Comparison of ENCODE assay signal across 8 cellular contexts in the genomic region with DNA sequence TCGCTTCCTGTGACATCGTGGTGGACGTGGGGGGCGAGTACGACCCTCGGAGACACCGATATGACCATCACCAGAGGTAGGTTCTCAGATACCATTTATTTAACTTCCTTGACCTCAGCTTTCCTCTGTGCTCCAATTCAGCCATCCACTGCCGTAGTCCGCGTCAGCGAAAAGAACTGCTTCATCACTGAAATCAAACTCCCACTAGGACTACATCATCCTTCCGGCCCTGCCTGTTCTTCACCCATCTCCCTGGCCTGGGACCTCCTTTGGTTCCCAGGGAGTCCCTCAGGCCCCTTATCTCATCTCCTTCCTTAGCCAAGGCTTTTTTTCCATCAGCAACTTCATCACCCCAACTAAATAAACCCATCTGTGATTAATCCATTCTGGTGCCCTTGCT. TPM values are rescaled to one million over a fixed set of nuclear protein-coding genes. Genes with fewer than 3 reads are reported as not detected.
A peak's percentile ranks its signal among the peaks of the same experiment; 100 is the strongest.
DNase-seq lines count a peak whose midpoint lies in the region; ATAC-seq and TF ChIP-seq lines count a peak whose summit lies in the region.

No MANE protein-coding gene starts in this region.

- H3K27me3 ChIP-seq in left ventricle myocardium inferior (ENCODE audit: low read depth) (no peaks in the 10 kb centered on the region), right cardiac atrium (ENCODE audit: control insufficient read depth, insufficient read depth) (no peaks in the 10 kb centered on the region)

- H3K27ac ChIP-seq in left ventricle myocardium inferior (replicated peaks) (peak overlapping the region; percentile 88), right cardiac atrium (ENCODE audit: low read length) (peak overlapping the region; percentile 60)

- intact Hi-C loops in left ventricle myocardium inferior (cut with micrococcal nuclease) (no loop called here), Right ventricle myocardium inferior (cut with DNase I) (no loop called here), right cardiac atrium (cut with DNase I) (no loop called here)
- intact Hi-C loops in activated CD8-positive, alpha-beta T cell treated with anti-CD3 and anti-CD28 coated beads for 36 hours (cut with micrococcal nuclease): no loop called here

- H3K36me3 Mint-ChIP-seq in activated CD8-positive, alpha-beta T cell treated with anti-CD3 and anti-CD28 coated beads for 36 hours (ENCODE audit: low read depth): peaks cover 65% of the 10 kb centered on the region

- no peak for TF ChIP-seq CTCF in left ventricle myocardium inferior (IDR thresholded peaks at IDR 0.05; ENCODE audit: borderline replicate concordance)
- no peak for TF ChIP-seq CTCF in activated CD8-positive, alpha-beta T cell treated with anti-CD3 and anti-CD28 coated beads for 36 hours (IDR thresholded peaks at IDR 0.05)

- peak overlapping the region; percentile 84 for H3K4me3 ChIP-seq in left ventricle myocardium inferior
- H3K4me3 ChIP-seq in right cardiac atrium (ENCODE audit: low read length): peak overlapping the region; percentile 53

- peaks cover 59% of the 10 kb centered on the region for H3K4me1 Mint-ChIP-seq in activated CD8-positive, alpha-beta T cell treated with anti-CD3 and anti-CD28 coated beads for 36 hours (ENCODE audit: low read depth)

- WGBS in right cardiac atrium: 2% methylated on average over 12 of the region's 12 CpGs

- H3K9me3 ChIP-seq in left ventricle myocardium inferior (replicated peaks) (no peaks in the 10 kb centered on the region), right cardiac atrium (ENCODE audit: control insufficient read depth, low read length) (no peaks in the 10 kb centered on the region)

- ATAC-seq in Right ventricle myocardium inferior (no peak), right cardiac atrium (peak in 1 of 2 donors; percentile 1)
- no peak for ATAC-seq in activated CD8-positive, alpha-beta T cell treated with anti-CD3 and anti-CD28 coated beads for 36 hours

- POLR2A ChIA-PET in activated CD8-positive, alpha-beta T cell treated with anti-CD3 and anti-CD28 coated beads for 36 hours (lab: Charles Lee): interaction anchor here (0.6 to 2.9 kb wide), 9 partner anchors 8 to 119 kb away, joined by 3 to 16 read pairs (median 4); a partner anchor contains a TSS

- CTCF ChIA-PET in activated CD8-positive, alpha-beta T cell treated with anti-CD3 and anti-CD28 coated beads for 36 hours (lab: Charles Lee): interaction anchor here (1.2 to 14.0 kb wide), 5 partner anchors 10 to 87 kb away, joined by 4 to 143 read pairs (median 16); a partner anchor contains a TSS

- peak overlapping the region; percentile 90 for H3K4me3 Mint-ChIP-seq in activated CD8-positive, alpha-beta T cell treated with anti-CD3 and anti-CD28 coated beads for 36 hours

- H3K9me3 Mint-ChIP-seq in activated CD8-positive, alpha-beta T cell treated with anti-CD3 and anti-CD28 coated beads for 36 hours: no peaks in the 10 kb centered on the region

- no peaks in the 10 kb centered on the region for H3K27me3 Mint-ChIP-seq in activated CD8-positive, alpha-beta T cell treated with anti-CD3 and anti-CD28 coated beads for 36 hours

- DNase-seq in left ventricle myocardium inferior (no peak), Right ventricle myocardium inferior (ENCODE audit: missing footprints) (no peak), right cardiac atrium (no peak), middle frontal gyrus (ENCODE audit: extremely low spot score, low spot score) (no peak), NCI-H1048 (lab: John Stamatoyannopoulos, UW) (no peak)
- DNase-seq in activated CD8-positive, alpha-beta T cell treated with anti-CD3 and anti-CD28 coated beads for 36 hours: peak; percentile 19
- peak; percentile 30 to 38 for DNase-seq in stimulated activated CD4-positive, alpha-beta T cell treated with anti-CD3 and anti-CD28 coated beads, Interleukin-2, amount 100 ng/mL, for 24 hours
- no peak for DNase-seq in activated CD8-positive, alpha-beta memory T cell treated with anti-CD3 and anti-CD28 coated beads for 24 hours

- H3K36me3 ChIP-seq in left ventricle myocardium inferior: peaks cover 51% of the 10 kb centered on the region

- H3K27ac Mint-ChIP-seq in activated CD8-positive, alpha-beta T cell treated with anti-CD3 and anti-CD28 coated beads for 36 hours: peak overlapping the region; percentile 91

- H3K4me1 ChIP-seq in left ventricle myocardium inferior (peaks cover 77% of the 10 kb centered on the region), right cardiac atrium (ENCODE audit: control insufficient read depth, insufficient read depth, low read length) (no peaks in the 10 kb centered on the region)

RNA-seq across cellular contexts. Expression of a gene that starts 0.7 kb away (rescaled TPM):
- total RNA-seq in left ventricle myocardium inferior (34.8 TPM), Right ventricle myocardium inferior (38.5 TPM), right cardiac atrium (10 to 100 TPM; 28.9 to 44.3 (median 38.1) TPM)
- 10 to 100 TPM; 69.5 to 70.9 TPM for total RNA-seq in activated CD8-positive, alpha-beta T cell treated with anti-CD3 and anti-CD28 coated beads for 36 hours
- 37.3 TPM for polyA plus RNA-seq in right cardiac atrium

RNA-seq across cellular contexts. Expression of a gene that starts 4.8 kb away (rescaled TPM):
- 399 TPM for total RNA-seq in left ventricle myocardium inferior
- total RNA-seq in Right ventricle myocardium inferior: 392 TPM
- 100 to 1,000 TPM; 322 to 373 TPM for total RNA-seq in activated CD8-positive, alpha-beta T cell treated with anti-CD3 and anti-CD28 coated beads for 36 hours
- total RNA-seq in right cardiac atrium: 100 to 1,000 TPM; 355 to 443 (median 395) TPM
- polyA plus RNA-seq in right cardiac atrium: 764 TPM

RNA-seq across cellular contexts. Expression of a gene that starts 21.2 kb away (rescaled TPM):
- 45.1 TPM for total RNA-seq in left ventricle myocardium inferior
- 38.5 TPM for total RNA-seq in Right ventricle myocardium inferior
- 10 to 100 TPM; 81.3 to 87.6 TPM for total RNA-seq in activated CD8-positive, alpha-beta T cell treated with anti-CD3 and anti-CD28 coated beads for 36 hours
- total RNA-seq in right cardiac atrium: 10 to 100 TPM; 30.5 to 48.9 (median 40.0) TPM
- 31.3 TPM for polyA plus RNA-seq in right cardiac atrium

RNA-seq across cellular contexts. Expression of a gene that starts 32.1 kb away (rescaled TPM):
- total RNA-seq in left ventricle myocardium inferior (0.36 TPM), Right ventricle myocardium inferior (0.97 TPM), right cardiac atrium (1 to 10 TPM in 1 of 4 donors, under 1 TPM in 3; 0.23 to 1.2 (median 0.40) TPM)
- 10 to 100 TPM; 62.1 to 63.4 TPM for total RNA-seq in activated CD8-positive, alpha-beta T cell treated with anti-CD3 and anti-CD28 coated beads for 36 hours
- 0.11 TPM for polyA plus RNA-seq in right cardiac atrium

RNA-seq across cellular contexts. Expression of a gene that starts 36.0 kb away (rescaled TPM):
- total RNA-seq in left ventricle myocardium inferior: not detected
- total RNA-seq in Right ventricle myocardium inferior: not detected
- not detected for total RNA-seq in activated CD8-positive, alpha-beta T cell treated with anti-CD3 and anti-CD28 coated beads for 36 hours
- not detected for total RNA-seq in right cardiac atrium
- not detected for polyA plus RNA-seq in right cardiac atrium

Comparison
In these comparisons a context has a peak if more than half of its experiments do, and no peak if none do; other contexts are left out.
1. DNase-seq: peak in activated CD8-positive, alpha-beta T cell treated with anti-CD3 and anti-CD28 coated beads for 36 hours (single experiment) and stimulated activated CD4-positive, alpha-beta T cell treated with anti-CD3 and anti-CD28 coated beads, Interleukin-2, amount 100 ng/mL, for 24 hours (2 of 2); none in left ventricle myocardium inferior (single experiment), Right ventricle myocardium inferior (single experiment), right cardiac atrium (0 of 3), middle frontal gyrus (single experiment), activated CD8-positive, alpha-beta memory T cell treated with anti-CD3 and anti-CD28 coated beads for 24 hours (single experiment) and NCI-H1048 (single experiment).